13 cellular contexts compared by ENCODE assay signal in the genomic region with DNA sequence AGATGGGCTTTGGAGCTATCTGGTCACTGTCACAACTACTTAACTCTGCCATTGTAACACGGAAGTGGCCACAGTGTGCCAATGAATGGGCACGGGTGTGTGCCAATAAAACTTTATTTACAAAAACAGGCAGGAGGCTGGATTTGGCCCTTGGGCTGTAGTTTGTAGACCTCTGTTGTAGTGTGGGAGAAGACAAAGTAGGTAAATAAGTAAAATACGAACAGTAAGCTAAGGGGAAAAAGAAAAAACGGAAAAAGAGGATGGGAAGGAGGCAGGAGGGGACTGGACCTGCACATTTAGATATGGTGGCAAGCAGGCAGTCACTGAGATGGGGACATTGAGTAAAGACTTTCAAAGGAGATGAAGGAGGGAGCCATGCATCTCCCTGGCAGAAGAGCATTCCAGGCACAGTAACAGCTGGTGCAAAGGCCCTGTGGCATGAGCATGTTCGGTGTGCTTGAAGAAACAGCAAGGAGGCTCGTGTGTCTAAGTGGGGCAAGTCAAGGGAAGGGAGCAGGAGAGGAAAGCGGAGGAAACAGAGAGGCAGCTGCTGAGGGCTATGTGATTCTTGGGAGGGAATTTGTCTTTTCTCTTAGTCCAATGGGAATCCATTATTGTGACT.
DNase-seq lines count a peak whose midpoint lies in the region; ATAC-seq, FAIRE-seq and TF ChIP-seq lines count a peak whose summit lies in the region.
"Had no signal": no experiment of that assay in that cellular context is flagged by ENCODE, and none has a peak within 500 bp of the region (broad histone marks: within the 10 kb centered on the region; RNA-seq: fewer than 3 reads in every experiment).

No MANE protein-coding gene starts in this region.

- H3K56ac ChIP-seq in IMR-90 (ENCODE audit: extremely low read depth, insufficient read depth, low read length): no peak overlapping the region
- H3K56ac ChIP-seq in H1 (replicated peaks; ENCODE audit: insufficient read length, low read depth, low read length): no peak overlapping the region

- no peak for TF ChIP-seq EP300 in H1 (IDR thresholded peaks at IDR 0.05; ENCODE audit: borderline replicate concordance in 1 of 2, low read depth in 2 of 2, low read length in 2 of 2)

- H3K4ac ChIP-seq in IMR-90 (ENCODE audit: low read depth, low read length) (no peak overlapping the region), H1 (replicated peaks; ENCODE audit: insufficient read length, low read depth, low read length) (no peak overlapping the region)

- no peak overlapping the region for H4K91ac ChIP-seq in IMR-90 (ENCODE audit: insufficient read depth, low read depth, low read length)
- no peak overlapping the region for H4K91ac ChIP-seq in H1 (replicated peaks; ENCODE audit: insufficient read length, low read length)

- H3K79me1 ChIP-seq in IMR-90 (ENCODE audit: low read depth in 1 of 2, low read length in 2 of 2): no peaks in the 10 kb centered on the region
- no peaks in the 10 kb centered on the region for H3K79me1 ChIP-seq in H1 (ENCODE audit: low read depth, low read length)

- TF ChIP-seq POLR2A in IMR-90 (IDR thresholded peaks at IDR 0.05; ENCODE audit: low read depth, low read length) (no peak), H1 (IDR thresholded peaks at IDR 0.05; ENCODE audit: control extremely low read depth in 1 of 2, low read depth in 2 of 2, low read length in 2 of 2) (no peak)

- H4K5ac ChIP-seq in IMR-90 (ENCODE audit: low read depth, low read length) (no peak overlapping the region), H1 (ENCODE audit: insufficient read length, low read depth, low read length) (no peak overlapping the region)

- no peak overlapping the region for H3K4me2 ChIP-seq in IMR-90 (ENCODE audit: low read depth, low read length)
- no peak overlapping the region for H3K4me2 ChIP-seq in H1 (ENCODE audit: insufficient read depth in 1 of 2, low read depth in 2 of 2, low read length in 2 of 2)
- H3K4me2 ChIP-seq: A549, BLaER1 had no signal

- ATAC-seq in CD8-positive, alpha-beta T cell: no peak
- ATAC-seq in IMR-90 (ENCODE audit: low read depth) (no peak), upper lobe of right lung (no peak)
- no peak for ATAC-seq in stimulated activated memory B cell treated with anti-CD40 and anti-IgM and Interleukin-4, amounts not matched to agents 10 μg/mL and 1 μg/mL and 100 μg/mL, for 72 hours
- no peak for ATAC-seq in activated CD4-positive, CD25-positive, alpha-beta regulatory T cell treated with anti-CD3 and anti-CD28 coated beads, Interleukin-2, amount 50 U/mL, for 24 hours
- ATAC-seq: A549, HCT116 had no signal

- H3K14ac ChIP-seq in IMR-90 (replicated peaks; ENCODE audit: low read depth, low read length) (no peak overlapping the region), H1 (ENCODE audit: insufficient read length) (no peak overlapping the region)

- H2BK15ac ChIP-seq in IMR-90 (ENCODE audit: low read depth, low read length) (no peak overlapping the region), H1 (ENCODE audit: low read length) (no peak overlapping the region)

- H4K8ac ChIP-seq in IMR-90 (ENCODE audit: low read depth in 2 of 2, low read length in 2 of 2) (no peak overlapping the region), H1 (ENCODE audit: extremely low read depth, insufficient read depth, low read length) (no peak overlapping the region)

- TF ChIP-seq RAD21 in IMR-90 (IDR thresholded peaks at IDR 0.05; ENCODE audit: low read length): no peak
- TF ChIP-seq RAD21 in H1 (IDR thresholded peaks at IDR 0.05 in 1 of 2, conservative IDR thresholded peaks at IDR 0.05 in 1 of 2; ENCODE audit: low read depth in 2 of 2, low read length in 2 of 2): no peak

- peaks cover 39% of the 10 kb centered on the region for H3K4me1 Mint-ChIP-seq in CD8-positive, alpha-beta T cell (ENCODE audit: low read depth)
- H3K4me1 Mint-ChIP-seq in stimulated activated memory B cell treated with anti-CD40 and anti-IgM and Interleukin-4, amounts not matched to agents 10 μg/mL and 1 μg/mL and 100 μg/mL, for 72 hours: peaks cover 10% of the 10 kb centered on the region

- DNase-seq in CD8-positive, alpha-beta T cell: no peak
- DNase-seq in IMR-90 (no peak), H1 (ENCODE audit: low read depth in 1 of 2, low spot score in 2 of 2) (no peak), HUDEP-2 (lab: John Stamatoyannopoulos, UW; ENCODE audit: unreplicated experiment in 76 of 76) (no peak), upper lobe of right lung (no peak)
- DNase-seq: DMS53, GF-D8 had no signal

- peaks cover 74% of the 10 kb centered on the region for H3K36me3 Mint-ChIP-seq in CD8-positive, alpha-beta T cell
- H3K36me3 Mint-ChIP-seq in stimulated activated memory B cell treated with anti-CD40 and anti-IgM and Interleukin-4, amounts not matched to agents 10 μg/mL and 1 μg/mL and 100 μg/mL, for 72 hours: peaks cover 68% of the 10 kb centered on the region

- H2BK5ac ChIP-seq in IMR-90 (ENCODE audit: low read depth, low read length, poor library complexity, severe bottlenecking): no peak overlapping the region
- H2BK5ac ChIP-seq in H1 (ENCODE audit: low read depth, low read length): no peak overlapping the region

- H3K4me3 ChIP-seq in CD8-positive, alpha-beta T cell (ENCODE audit: low read depth, low read length): no peak overlapping the region
- H3K4me3 ChIP-seq in IMR-90 (ENCODE audit: insufficient read depth, low read depth, low read length) (no peak overlapping the region), H1 (ENCODE audit: extremely low read depth in 1 of 4, insufficient read depth in 2 of 4, low read depth in 3 of 4, low read length in 4 of 4) (no peak overlapping the region), upper lobe of right lung (no peak overlapping the region)
- H3K4me3 ChIP-seq: A549, BLaER1 had no signal

- dilution Hi-C loops in IMR-90 (cut with HindIII; ENCODE audit: low sequenced_read_pairs, unreplicated experiment): no loop called here

- H3K79me2 ChIP-seq in H1 (ENCODE audit: control insufficient read depth in 1 of 2, insufficient read depth in 2 of 2, low read length in 2 of 2): no peaks in the 10 kb centered on the region

- no TSS peak for BruUV-seq in IMR-90 (replicated peaks; lab: Mats Ljungman, UMichigan)

- peaks cover 2% of the 10 kb centered on the region; the same call in 1 of the 2 replicates for H3K23me2 ChIP-seq in H1 (ENCODE audit: low read depth, low read length)

- POLR2A ChIA-PET in CD8-positive, alpha-beta T cell (lab: Charles Lee): no interaction called here
- POLR2A ChIA-PET in IMR-90 (lab: Charles Lee; ENCODE audit: unreplicated experiment) (no interaction called here), H1 (lab: Charles Lee; ENCODE audit: partially characterized antibody) (no interaction called here)

- H3K18ac ChIP-seq in IMR-90 (ENCODE audit: low read depth, low read length) (no peak overlapping the region), H1 (ENCODE audit: extremely low read depth, low read length) (no peak overlapping the region)

- no peaks in the 10 kb centered on the region for H3K9me3 ChIP-seq in CD8-positive, alpha-beta T cell (ENCODE audit: low read length)
- H3K9me3 ChIP-seq in IMR-90 (ENCODE audit: control insufficient read depth, insufficient read depth, low read length) (no peaks in the 10 kb centered on the region), H1 (ENCODE audit: insufficient read depth in 2 of 2, low read depth in 1 of 2, low read length in 1 of 2) (no peaks in the 10 kb centered on the region), upper lobe of right lung (no peaks in the 10 kb centered on the region)
- H3K9me3 ChIP-seq: A549, BLaER1 had no signal

- H4K20me1 ChIP-seq in IMR-90 (ENCODE audit: insufficient read depth, low read length): no peaks in the 10 kb centered on the region
- no peaks in the 10 kb centered on the region for H4K20me1 ChIP-seq in H1 (replicated peaks in 1 of 2; ENCODE audit: control insufficient read depth in 1 of 2, insufficient read depth in 2 of 2, low read length in 2 of 2)
- H4K20me1 ChIP-seq: BLaER1 had no signal

- no peak overlapping the region for H3K27ac ChIP-seq in CD8-positive, alpha-beta T cell (ENCODE audit: low read depth, low read length)
- H3K27ac ChIP-seq in IMR-90 (ENCODE audit: insufficient read depth, low read length) (no peak overlapping the region), H1 (ENCODE audit: low read depth, low read length) (no peak overlapping the region), upper lobe of right lung (no peak overlapping the region)
- H3K27ac ChIP-seq: A549, BLaER1 had no signal

- H3K4me1 ChIP-seq in CD8-positive, alpha-beta T cell (ENCODE audit: insufficient read depth, low read length): no peaks in the 10 kb centered on the region
- H3K4me1 ChIP-seq in IMR-90 (ENCODE audit: control insufficient read depth, insufficient read depth, low read length) (no peaks in the 10 kb centered on the region), H1 (replicated peaks in 1 of 4; ENCODE audit: control insufficient read depth in 3 of 4, insufficient read depth in 4 of 4, low read length in 3 of 4) (peaks cover 5 to 30% (median 12%) of the 10 kb centered on the region in 4 experiments), upper lobe of right lung (no peaks in the 10 kb centered on the region)
- H3K4me1 ChIP-seq: A549, BLaER1 had no signal

- H3K27me3 ChIP-seq in CD8-positive, alpha-beta T cell (ENCODE audit: insufficient read depth, low read length): no peaks in the 10 kb centered on the region
- H3K27me3 ChIP-seq in IMR-90 (ENCODE audit: control insufficient read depth, insufficient read depth, low read length): no peaks in the 10 kb centered on the region
- no peaks in the 10 kb centered on the region for H3K27me3 ChIP-seq in H1 (replicated peaks in 1 of 4; ENCODE audit: control insufficient read depth in 3 of 4, extremely low read depth in 1 of 4, insufficient read depth in 3 of 4, low read length in 3 of 4)
- H3K27me3 ChIP-seq in upper lobe of right lung: no peaks in the 10 kb centered on the region
- H3K27me3 ChIP-seq: BLaER1 had no signal

- WGBS in IMR-90 (ENCODE audit: extremely low coverage in 2 of 2, insufficient read length in 1 of 2), 2 experiments: 0% methylated on average over 2 of the region's 7 CpGs; no CpG with 5 or more reads in 1 of the 2 experiments
- WGBS in H1 (ENCODE audit: extremely low coverage in 1 of 2, insufficient coverage in 1 of 2, insufficient read length in 1 of 2, insufficient replicate concordance in 2 of 2, low coverage in 1 of 2, low lambda C conversion rate in 2 of 2, missing lambda C conversion rate in 1 of 2), 2 experiments: 89% methylated on average over 7 of the region's 7 CpGs; no CpG with 5 or more reads in 1 of the 2 experiments

- H3K9ac ChIP-seq in IMR-90 (ENCODE audit: low read depth, low read length) (no peak overlapping the region), H1 (replicated peaks in 1 of 4; ENCODE audit: extremely low read depth in 1 of 4, low read depth in 3 of 4, low read length in 3 of 4) (no peak overlapping the region)
- H3K9ac ChIP-seq: BLaER1 had no signal

- H2AK5ac ChIP-seq in IMR-90 (ENCODE audit: low read depth, low read length) (no peak overlapping the region), H1 (ENCODE audit: low read depth, low read length) (no peak overlapping the region)

- peak overlapping the region; percentile 46 for H3K27ac Mint-ChIP-seq in CD8-positive, alpha-beta T cell
- peak overlapping the region; percentile 42 for H3K27ac Mint-ChIP-seq in stimulated activated memory B cell treated with anti-CD40 and anti-IgM and Interleukin-4, amounts not matched to agents 10 μg/mL and 1 μg/mL and 100 μg/mL, for 72 hours

- no peak for TF ChIP-seq CTCF in CD8-positive, alpha-beta T cell (IDR thresholded peaks at IDR 0.05)
- TF ChIP-seq CTCF in IMR-90 (conservative IDR thresholded peaks at IDR 0.05; ENCODE audit: low read depth, low read length) (no peak), H1 (IDR thresholded peaks at IDR 0.05; ENCODE audit: control extremely low read depth in 1 of 3, insufficient read depth in 1 of 3, low read depth in 1 of 3, low read length in 3 of 3) (no peak), upper lobe of right lung (IDR thresholded peaks at IDR 0.05) (no peak)

- H2BK20ac ChIP-seq in IMR-90 (ENCODE audit: low read depth, low read length) (no peak overlapping the region), H1 (ENCODE audit: low read length) (no peak overlapping the region)

- no peak overlapping the region for H2AK9ac ChIP-seq in IMR-90 (replicated peaks; ENCODE audit: low read depth, low read length, poor library complexity)

- FAIRE-seq in H1 (lab: Jason Lieb, UNC): no peak
- FAIRE-seq: A549, H54 had no signal

- no peaks in the 10 kb centered on the region for H3K36me3 ChIP-seq in CD8-positive, alpha-beta T cell (ENCODE audit: insufficient read depth, low read length)
- H3K36me3 ChIP-seq in IMR-90 (ENCODE audit: control insufficient read depth, insufficient read depth, low read length) (no peaks in the 10 kb centered on the region), H1 (ENCODE audit: control insufficient read depth in 2 of 4, insufficient read depth in 4 of 4, low read length in 3 of 4) (no peaks in the 10 kb centered on the region), upper lobe of right lung (no peaks in the 10 kb centered on the region)
- H3K36me3 ChIP-seq: BLaER1 had no signal

- H3K23ac ChIP-seq in IMR-90 (ENCODE audit: low read depth, low read length) (no peak overlapping the region), H1 (ENCODE audit: insufficient read length) (no peak overlapping the region)

- no peak overlapping the region for H2BK120ac ChIP-seq in IMR-90 (ENCODE audit: low read depth, low read length)
- H2BK120ac ChIP-seq in H1 (replicated peaks; ENCODE audit: low read depth, low read length): peak overlapping the region; percentile 22

- no peaks in the 10 kb centered on the region for H3K9me1 ChIP-seq in IMR-90 (ENCODE audit: insufficient read depth, low read length)

- in situ Hi-C loops in IMR-90 (cut with MboI; ENCODE audit: low sequenced_read_pairs): no loop called here

- H2BK12ac ChIP-seq in H1 (ENCODE audit: low read depth, low read length): no peak overlapping the region

- intact Hi-C loops in CD8-positive, alpha-beta T cell (cut with DNase I, micrococcal nuclease): no loop called here
- intact Hi-C loops in IMR-90 (cut with micrococcal nuclease): no loop called here
- intact Hi-C loops in upper lobe of right lung (cut with DNase I): no loop called here

- no peaks in the 10 kb centered on the region for H3K9me3 Mint-ChIP-seq in CD8-positive, alpha-beta T cell
- H3K9me3 Mint-ChIP-seq in stimulated activated memory B cell treated with anti-CD40 and anti-IgM and Interleukin-4, amounts not matched to agents 10 μg/mL and 1 μg/mL and 100 μg/mL, for 72 hours: no peaks in the 10 kb centered on the region

- H3K4me3 Mint-ChIP-seq in CD8-positive, alpha-beta T cell: no peak overlapping the region
- H3K4me3 Mint-ChIP-seq in stimulated activated memory B cell treated with anti-CD40 and anti-IgM and Interleukin-4, amounts not matched to agents 10 μg/mL and 1 μg/mL and 100 μg/mL, for 72 hours: no peak overlapping the region

- no peaks in the 10 kb centered on the region for H3K27me3 Mint-ChIP-seq in CD8-positive, alpha-beta T cell (ENCODE audit: low read depth)
- no peaks in the 10 kb centered on the region for H3K27me3 Mint-ChIP-seq in stimulated activated memory B cell treated with anti-CD40 and anti-IgM and Interleukin-4, amounts not matched to agents 10 μg/mL and 1 μg/mL and 100 μg/mL, for 72 hours

- H2AFZ ChIP-seq in IMR-90 (replicated peaks; ENCODE audit: low read length, poor library complexity) (peak overlapping the region; percentile 32), H1 (ENCODE audit: low read length) (no peak overlapping the region)

- CTCF ChIA-PET in CD8-positive, alpha-beta T cell (lab: Charles Lee): interaction anchor here (0.6 to 2.7 kb wide), 3 partner anchors 11 to 247 kb away, joined by 3 to 16 read pairs (median 6); no protein-coding TSS in a partner anchor
- CTCF ChIA-PET in IMR-90 (lab: Yijun Ruan, JAX): no interaction called here
- CTCF ChIA-PET in H1 (lab: Charles Lee; ENCODE audit: partially characterized antibody): interaction anchor here (2.8 to 3.6 kb wide), 3 partner anchors 9 to 200 kb away, joined by 9 to 20 read pairs (median 19); no protein-coding TSS in a partner anchor
